1 cellular context compared by ENCODE assay signal in the genomic region with DNA sequence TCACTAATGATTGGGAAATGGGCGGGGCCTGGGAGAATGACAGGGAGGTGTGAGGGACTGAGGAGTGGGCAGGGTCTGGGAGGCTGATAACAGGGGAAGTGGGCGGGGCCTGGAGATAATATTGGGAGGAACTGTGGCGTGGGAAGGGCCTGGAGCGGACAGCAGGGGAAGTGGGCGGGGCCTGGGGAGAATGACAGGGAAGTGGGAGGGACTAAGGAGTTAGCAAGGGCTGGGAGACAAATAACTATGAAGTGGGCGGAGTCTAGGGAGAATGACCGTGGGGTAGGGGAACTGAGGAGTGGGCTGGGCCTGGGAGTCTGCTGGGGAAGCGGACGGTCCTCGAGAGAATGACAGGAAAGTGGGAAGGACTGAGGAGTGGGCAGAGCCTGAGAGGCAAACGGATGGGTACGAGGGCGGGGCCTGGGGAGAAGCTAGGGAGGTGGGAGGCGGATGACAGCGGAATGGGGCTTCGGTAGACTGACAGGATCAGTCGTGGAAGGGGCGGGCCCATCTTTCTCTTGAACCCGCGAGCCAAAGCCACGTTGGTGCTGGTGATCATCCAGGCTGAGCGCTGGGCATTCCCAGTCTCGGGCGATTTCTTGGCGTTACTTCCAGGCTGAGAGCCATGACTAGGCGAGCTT.
TF ChIP-seq lines count a peak whose summit lies in the region.

No MANE protein-coding gene starts in this region.

TF ChIP-seq in K562, 482 proteins besides CTCF, POLR2A, EP300 and RAD21 (continued from another document):
- TF ChIP-seq, protein P1, sequence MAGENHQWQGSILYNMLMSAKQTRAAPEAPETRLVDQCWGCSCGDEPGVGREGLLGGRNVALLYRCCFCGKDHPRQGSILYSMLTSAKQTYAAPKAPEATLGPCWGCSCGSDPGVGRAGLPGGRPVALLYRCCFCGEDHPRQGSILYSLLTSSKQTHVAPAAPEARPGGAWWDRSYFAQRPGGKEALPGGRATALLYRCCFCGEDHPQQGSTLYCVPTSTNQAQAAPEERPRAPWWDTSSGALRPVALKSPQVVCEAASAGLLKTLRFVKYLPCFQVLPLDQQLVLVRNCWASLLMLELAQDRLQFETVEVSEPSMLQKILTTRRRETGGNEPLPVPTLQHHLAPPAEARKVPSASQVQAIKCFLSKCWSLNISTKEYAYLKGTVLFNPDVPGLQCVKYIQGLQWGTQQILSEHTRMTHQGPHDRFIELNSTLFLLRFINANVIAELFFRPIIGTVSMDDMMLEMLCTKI (IDR thresholded peaks at IDR 0.05; ENCODE audit: partially characterized antibody), result no peak
- no peak for TF ChIP-seq SLC30A9 (CRISPR knock-in tag; IDR thresholded peaks at IDR 0.05)
- no peak for TF ChIP-seq ZNF384 (IDR thresholded peaks at IDR 0.05; ENCODE audit: low read depth, low read length)
- no peak for TF ChIP-seq ZNF589 (CRISPR knock-in tag; IDR thresholded peaks at IDR 0.05; ENCODE audit: low read depth)
- TF ChIP-seq, protein P2, sequence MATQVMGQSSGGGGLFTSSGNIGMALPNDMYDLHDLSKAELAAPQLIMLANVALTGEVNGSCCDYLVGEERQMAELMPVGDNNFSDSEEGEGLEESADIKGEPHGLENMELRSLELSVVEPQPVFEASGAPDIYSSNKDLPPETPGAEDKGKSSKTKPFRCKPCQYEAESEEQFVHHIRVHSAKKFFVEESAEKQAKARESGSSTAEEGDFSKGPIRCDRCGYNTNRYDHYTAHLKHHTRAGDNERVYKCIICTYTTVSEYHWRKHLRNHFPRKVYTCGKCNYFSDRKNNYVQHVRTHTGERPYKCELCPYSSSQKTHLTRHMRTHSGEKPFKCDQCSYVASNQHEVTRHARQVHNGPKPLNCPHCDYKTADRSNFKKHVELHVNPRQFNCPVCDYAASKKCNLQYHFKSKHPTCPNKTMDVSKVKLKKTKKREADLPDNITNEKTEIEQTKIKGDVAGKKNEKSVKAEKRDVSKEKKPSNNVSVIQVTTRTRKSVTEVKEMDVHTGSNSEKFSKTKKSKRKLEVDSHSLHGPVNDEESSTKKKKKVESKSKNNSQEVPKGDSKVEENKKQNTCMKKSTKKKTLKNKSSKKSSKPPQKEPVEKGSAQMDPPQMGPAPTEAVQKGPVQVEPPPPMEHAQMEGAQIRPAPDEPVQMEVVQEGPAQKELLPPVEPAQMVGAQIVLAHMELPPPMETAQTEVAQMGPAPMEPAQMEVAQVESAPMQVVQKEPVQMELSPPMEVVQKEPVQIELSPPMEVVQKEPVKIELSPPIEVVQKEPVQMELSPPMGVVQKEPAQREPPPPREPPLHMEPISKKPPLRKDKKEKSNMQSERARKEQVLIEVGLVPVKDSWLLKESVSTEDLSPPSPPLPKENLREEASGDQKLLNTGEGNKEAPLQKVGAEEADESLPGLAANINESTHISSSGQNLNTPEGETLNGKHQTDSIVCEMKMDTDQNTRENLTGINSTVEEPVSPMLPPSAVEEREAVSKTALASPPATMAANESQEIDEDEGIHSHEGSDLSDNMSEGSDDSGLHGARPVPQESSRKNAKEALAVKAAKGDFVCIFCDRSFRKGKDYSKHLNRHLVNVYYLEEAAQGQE (CRISPR knock-in tag; IDR thresholded peaks at IDR 0.05; ENCODE audit: low read depth), result no peak
- peak; percentile 83 for TF ChIP-seq SP1 (CRISPR knock-in tag; IDR thresholded peaks at IDR 0.05)
- TF ChIP-seq, protein P3, sequence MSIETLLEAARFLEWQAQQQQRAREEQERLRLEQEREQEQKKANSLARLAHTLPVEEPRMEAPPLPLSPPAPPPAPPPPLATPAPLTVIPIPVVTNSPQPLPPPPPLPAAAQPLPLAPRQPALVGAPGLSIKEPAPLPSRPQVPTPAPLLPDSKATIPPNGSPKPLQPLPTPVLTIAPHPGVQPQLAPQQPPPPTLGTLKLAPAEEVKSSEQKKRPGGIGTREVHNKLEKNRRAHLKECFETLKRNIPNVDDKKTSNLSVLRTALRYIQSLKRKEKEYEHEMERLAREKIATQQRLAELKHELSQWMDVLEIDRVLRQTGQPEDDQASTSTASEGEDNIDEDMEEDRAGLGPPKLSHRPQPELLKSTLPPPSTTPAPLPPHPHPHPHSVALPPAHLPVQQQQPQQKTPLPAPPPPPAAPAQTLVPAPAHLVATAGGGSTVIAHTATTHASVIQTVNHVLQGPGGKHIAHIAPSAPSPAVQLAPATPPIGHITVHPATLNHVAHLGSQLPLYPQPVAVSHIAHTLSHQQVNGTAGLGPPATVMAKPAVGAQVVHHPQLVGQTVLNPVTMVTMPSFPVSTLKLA (conservative IDR thresholded peaks at IDR 0.05), result peak; percentile 62 to 70; a peak in 1 of 4 replicates
- TF ChIP-seq ILF3 (IDR thresholded peaks at IDR 0.05; ENCODE audit: borderline replicate concordance), result no peak
- peak; percentile 70 for TF ChIP-seq KDM5B (IDR thresholded peaks at IDR 0.05; ENCODE audit: insufficient replicate concordance, low read depth, low read length)
- TF ChIP-seq, protein P4, sequence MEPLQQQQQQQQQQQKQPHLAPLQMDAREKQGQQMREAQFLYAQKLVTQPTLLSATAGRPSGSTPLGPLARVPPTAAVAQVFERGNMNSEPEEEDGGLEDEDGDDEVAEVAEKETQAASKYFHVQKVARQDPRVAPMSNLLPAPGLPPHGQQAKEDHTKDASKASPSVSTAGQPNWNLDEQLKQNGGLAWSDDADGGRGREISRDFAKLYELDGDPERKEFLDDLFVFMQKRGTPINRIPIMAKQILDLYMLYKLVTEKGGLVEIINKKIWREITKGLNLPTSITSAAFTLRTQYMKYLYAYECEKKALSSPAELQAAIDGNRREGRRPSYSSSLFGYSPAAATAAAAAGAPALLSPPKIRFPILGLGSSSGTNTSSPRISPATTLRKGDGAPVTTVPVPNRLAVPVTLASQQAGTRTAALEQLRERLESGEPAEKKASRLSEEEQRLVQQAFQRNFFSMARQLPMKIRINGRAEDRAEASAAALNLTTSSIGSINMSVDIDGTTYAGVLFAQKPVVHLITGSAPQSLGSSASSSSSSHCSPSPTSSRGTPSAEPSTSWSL (CRISPR knock-in tag; IDR thresholded peaks at IDR 0.05; ENCODE audit: borderline replicate concordance), result no peak
- no peak; the same call in 1 of the 2 replicates for TF ChIP-seq LARP7 (IDR thresholded peaks at IDR 0.05)
- TF ChIP-seq ATF1 (CRISPR knock-in tag; IDR thresholded peaks at IDR 0.05), result no peak
- TF ChIP-seq ATF1 (tag; IDR thresholded peaks at IDR 0.05), result 0 out of 2 replicates have a peak, but pooled peaks have one; percentile 15
- TF ChIP-seq SPI1 (IDR thresholded peaks at IDR 0.05; ENCODE audit: borderline replicate concordance, low read depth, low read length), result peak; percentile 97
- no peak for TF ChIP-seq HNRNPUL1 (IDR thresholded peaks at IDR 0.05; ENCODE audit: low read length)
- peak; percentile 49 to 62; a peak in 2 of 4 replicates for TF ChIP-seq SIN3A (IDR thresholded peaks at IDR 0.05; ENCODE audit: borderline replicate concordance in 2 of 2, control insufficient read depth in 1 of 2, low read depth in 2 of 2, low read length in 2 of 2)
- no peak for TF ChIP-seq NELFE (IDR thresholded peaks at IDR 0.05; ENCODE audit: insufficient read depth, insufficient read length)
- no peak for TF ChIP-seq BRD4 (IDR thresholded peaks at IDR 0.05)
- TF ChIP-seq NFRKB (IDR thresholded peaks at IDR 0.05; ENCODE audit: low read depth), result no peak
